In the genomic region with DNA sequence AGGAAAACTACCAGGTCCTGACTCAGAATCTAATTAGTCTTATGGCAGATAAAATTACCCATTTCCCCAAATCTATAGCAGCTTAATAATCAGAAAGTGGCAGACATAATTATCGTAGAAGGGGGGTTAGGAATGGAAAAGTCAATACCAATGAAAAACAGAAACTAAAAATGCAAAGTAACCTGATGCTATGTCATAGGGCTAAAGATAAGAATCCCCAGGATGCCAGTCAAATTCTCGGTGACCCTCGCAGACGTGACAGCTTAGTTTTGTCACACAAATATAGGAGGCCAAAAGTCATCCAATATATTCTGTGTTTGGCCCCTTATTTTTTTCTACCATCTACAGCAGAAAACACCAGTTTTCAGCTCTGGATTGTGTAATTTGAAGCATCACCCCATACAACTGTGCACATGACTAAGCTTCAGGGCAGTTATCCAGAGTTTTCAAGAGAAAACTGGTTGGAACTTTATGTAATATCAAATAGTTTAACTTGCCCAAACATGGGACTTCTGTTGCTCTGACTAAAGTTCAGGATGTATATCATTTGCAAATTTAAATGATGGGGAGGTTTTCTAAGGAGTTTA, we compare ENCODE assay signal across 9 cellular contexts. TPM values are rescaled to one million over a fixed set of nuclear protein-coding genes. Genes with fewer than 3 reads are reported as not detected.
DNase-seq lines count a peak whose midpoint lies in the region; ATAC-seq and TF ChIP-seq lines count a peak whose summit lies in the region.
"Had no signal": no experiment of that assay in that cellular context is flagged by ENCODE, and none has a peak within 500 bp of the region (broad histone marks: within the 10 kb centered on the region; RNA-seq: fewer than 3 reads in every experiment).

No MANE protein-coding gene starts in this region.

- H3K36me3 ChIP-seq in lower lobe of right lung, result no peaks in the 10 kb centered on the region
- H3K36me3 ChIP-seq: neural progenitor cell had no signal

- ATAC-seq in GM18867 (IDR thresholded peaks at IDR 0.05; ENCODE audit: unreplicated experiment) (peak; percentile 29), HG02642 (IDR thresholded peaks at IDR 0.05; ENCODE audit: poor library complexity, unreplicated experiment) (peak; percentile 44), lower lobe of right lung (peak; percentile 29 to 65)

- TF ChIP-seq CTCF in lower lobe of right lung (IDR thresholded peaks at IDR 0.05), result no peak

- H3K27ac ChIP-seq in lower lobe of right lung, result no peak overlapping the region
- H3K27ac ChIP-seq: neural progenitor cell had no signal

- no peak overlapping the region for H3K4me3 ChIP-seq in lower lobe of right lung
- H3K4me3 ChIP-seq: neural progenitor cell had no signal

- no peaks in the 10 kb centered on the region for H3K9me3 ChIP-seq in lower lobe of right lung

- DNase-seq in NCI-H146 treated with DMSO at 0.1 percent for 48 hours (lab: John Stamatoyannopoulos, UW; ENCODE audit: unreplicated experiment) (peak; percentile 96), lower lobe of right lung (no peak), AG08396 (ENCODE audit: low spot score) (no peak), NCI-H345 treated with DMSO at 0.1 percent for 48 hours (lab: John Stamatoyannopoulos, UW; ENCODE audit: unreplicated experiment) (no peak), cortex of kidney (lab: John Stamatoyannopoulos, UW) (no peak)
- DNase-seq in stimulated activated CD4-positive, alpha-beta T cell treated with anti-CD3 and anti-CD28 coated beads, Interleukin-1b, Interleukin-23, amount 100 ng/mL, for 48 hours, result no peak

- no peaks in the 10 kb centered on the region for H3K27me3 ChIP-seq in lower lobe of right lung (ENCODE audit: low read depth)
- H3K27me3 ChIP-seq: neural progenitor cell had no signal

- intact Hi-C loops in lower lobe of right lung (cut with DNase I), result no loop called here

- peaks cover 4% of the 10 kb centered on the region for H3K4me1 ChIP-seq in lower lobe of right lung

RNA-seq across cellular contexts. Expression of a gene that starts 30.9 kb away (rescaled TPM):
- total RNA-seq in lower lobe of right lung, result 1.9 TPM
